ENCODE assay signal across 18 cellular contexts in genomic region chr12:39102474-39103209, GRCh38.
DNase-seq lines count a peak whose midpoint lies in the region; ATAC-seq and TF ChIP-seq lines count a peak whose summit lies in the region.
"Had no signal": no experiment of that assay in that cellular context is flagged by ENCODE, and none has a peak within 500 bp of the region (broad histone marks: within the 10 kb centered on the region; RNA-seq: fewer than 3 reads in every experiment).

No MANE protein-coding gene starts in this region.

- H3K36me3 Mint-ChIP-seq in activated T-helper 2 cell treated with anti-CD3 and anti-CD28 coated beads, Interferon-gamma antibody, Interleukin-2, Interleukin-4, amounts not matched to agents 10 μg/mL and 5 μg/mL and 100 μg/mL, durations not matched to agents 14 hours and 24 hours and 36 hours (ENCODE audit: low read depth), result no peaks in the 10 kb centered on the region
- H3K36me3 Mint-ChIP-seq: activated naive CD4-positive, alpha-beta T cell treated with anti-CD3 and anti-CD28 coated beads, Interleukin-2, amount 50 U/mL, for 24 hours; stimulated activated naive B cell treated with anti-CD40 and anti-IgM and Interleukin-4, amounts not matched to agents 10 μg/mL and 1 μg/mL and 100 μg/mL, for 72 hours; type B pancreatic cell had no signal

- ATAC-seq in left lobe of liver (peak; percentile 68), GM21737 (IDR thresholded peaks at IDR 0.05; ENCODE audit: unreplicated experiment) (no peak), GM19467 (IDR thresholded peaks at IDR 0.05; ENCODE audit: unreplicated experiment) (no peak), HG02610 (IDR thresholded peaks at IDR 0.05; ENCODE audit: unreplicated experiment) (no peak)

- no peaks in the 10 kb centered on the region for H3K9me3 Mint-ChIP-seq in activated T-helper 2 cell treated with anti-CD3 and anti-CD28 coated beads, Interferon-gamma antibody, Interleukin-2, Interleukin-4, amounts not matched to agents 10 μg/mL and 5 μg/mL and 100 μg/mL, durations not matched to agents 14 hours and 24 hours and 36 hours
- H3K9me3 Mint-ChIP-seq: activated naive CD4-positive, alpha-beta T cell treated with anti-CD3 and anti-CD28 coated beads, Interleukin-2, amount 50 U/mL, for 24 hours; stimulated activated naive B cell treated with anti-CD40 and anti-IgM and Interleukin-4, amounts not matched to agents 10 μg/mL and 1 μg/mL and 100 μg/mL, for 72 hours; T-helper 2 cell treated with Interferon-gamma antibody and Interleukin-4, amounts not matched to agents 5 μg/mL and 100 μg/mL, for 36 hours; type B pancreatic cell had no signal

- H3K4me3 Mint-ChIP-seq in activated T-helper 2 cell treated with anti-CD3 and anti-CD28 coated beads, Interferon-gamma antibody, Interleukin-2, Interleukin-4, amounts not matched to agents 10 μg/mL and 5 μg/mL and 100 μg/mL, durations not matched to agents 14 hours and 24 hours and 36 hours (ENCODE audit: low read depth), result no peak overlapping the region
- H3K4me3 Mint-ChIP-seq: activated naive CD4-positive, alpha-beta T cell treated with anti-CD3 and anti-CD28 coated beads, Interleukin-2, amount 50 U/mL, for 24 hours; endodermal cell; HFFc6; stimulated activated naive B cell treated with anti-CD40 and anti-IgM and Interleukin-4, amounts not matched to agents 10 μg/mL and 1 μg/mL and 100 μg/mL, for 72 hours; T-helper 2 cell treated with Interferon-gamma antibody and Interleukin-4, amounts not matched to agents 5 μg/mL and 100 μg/mL, for 36 hours; type B pancreatic cell had no signal

- DNase-seq in AG10803 (ENCODE audit: low read depth), result peak; percentile 56
- peak; percentile 43 for DNase-seq in M059J (ENCODE audit: low read depth)
- DNase-seq in cardiac fibroblast (ENCODE audit: low read depth in 2 of 2), result peak; percentile 21 to 69
- no peak for DNase-seq in left lobe of liver (ENCODE audit: low spot score)
- DNase-seq in activated T-helper 2 cell treated with anti-CD3 and anti-CD28 coated beads, Interferon-gamma antibody, Interleukin-2, Interleukin-4, amounts not matched to agents 10 μg/mL and 5 μg/mL and 100 μg/mL, durations not matched to agents 14 hours and 24 hours and 36 hours (ENCODE audit: low spot score), result no peak
- DNase-seq: activated CD4-positive, alpha-beta T cell treated with anti-CD3 and anti-CD28 coated beads for 1 hour; kidney; ovary had no signal

- H3K4me3 ChIP-seq in AG10803 (ENCODE audit: low read length) (no peak overlapping the region), cardiac fibroblast (replicated peaks in 1 of 2; ENCODE audit: low read depth in 2 of 2, low read length in 2 of 2) (no peak overlapping the region)
- H3K4me3 ChIP-seq: ovary, smooth muscle cell had no signal

- intact Hi-C loops in activated T-helper 2 cell treated with anti-CD3 and anti-CD28 coated beads, Interferon-gamma antibody, Interleukin-2, Interleukin-4, amounts not matched to agents 10 μg/mL and 5 μg/mL and 100 μg/mL, durations not matched to agents 14 hours and 24 hours and 36 hours (cut with micrococcal nuclease), result loop anchor here (1.0 to 10.0 kb wide), 4 partner anchors 181 to 774 kb away; no protein-coding TSS in a partner anchor

- peaks cover 1% of the 10 kb centered on the region for H3K27me3 Mint-ChIP-seq in activated T-helper 2 cell treated with anti-CD3 and anti-CD28 coated beads, Interferon-gamma antibody, Interleukin-2, Interleukin-4, amounts not matched to agents 10 μg/mL and 5 μg/mL and 100 μg/mL, durations not matched to agents 14 hours and 24 hours and 36 hours (ENCODE audit: low read depth)
- H3K27me3 Mint-ChIP-seq: activated naive CD4-positive, alpha-beta T cell treated with anti-CD3 and anti-CD28 coated beads, Interleukin-2, amount 50 U/mL, for 24 hours; stimulated activated naive B cell treated with anti-CD40 and anti-IgM and Interleukin-4, amounts not matched to agents 10 μg/mL and 1 μg/mL and 100 μg/mL, for 72 hours; type B pancreatic cell had no signal

- H3K27ac Mint-ChIP-seq in activated T-helper 2 cell treated with anti-CD3 and anti-CD28 coated beads, Interferon-gamma antibody, Interleukin-2, Interleukin-4, amounts not matched to agents 10 μg/mL and 5 μg/mL and 100 μg/mL, durations not matched to agents 14 hours and 24 hours and 36 hours, result no peak overlapping the region
- H3K27ac Mint-ChIP-seq: activated naive CD4-positive, alpha-beta T cell treated with anti-CD3 and anti-CD28 coated beads, Interleukin-2, amount 50 U/mL, for 24 hours; endodermal cell; HFFc6; stimulated activated naive B cell treated with anti-CD40 and anti-IgM and Interleukin-4, amounts not matched to agents 10 μg/mL and 1 μg/mL and 100 μg/mL, for 72 hours; T-helper 2 cell treated with Interferon-gamma antibody and Interleukin-4, amounts not matched to agents 5 μg/mL and 100 μg/mL, for 36 hours; type B pancreatic cell had no signal

- no peaks in the 10 kb centered on the region for H3K4me1 Mint-ChIP-seq in activated T-helper 2 cell treated with anti-CD3 and anti-CD28 coated beads, Interferon-gamma antibody, Interleukin-2, Interleukin-4, amounts not matched to agents 10 μg/mL and 5 μg/mL and 100 μg/mL, durations not matched to agents 14 hours and 24 hours and 36 hours (ENCODE audit: low read depth)
- H3K4me1 Mint-ChIP-seq: activated naive CD4-positive, alpha-beta T cell treated with anti-CD3 and anti-CD28 coated beads, Interleukin-2, amount 50 U/mL, for 24 hours; stimulated activated naive B cell treated with anti-CD40 and anti-IgM and Interleukin-4, amounts not matched to agents 10 μg/mL and 1 μg/mL and 100 μg/mL, for 72 hours had no signal

- no peak for TF ChIP-seq CTCF in AG10803 (conservative IDR thresholded peaks at IDR 0.05; ENCODE audit: low read length)
- no peak for TF ChIP-seq CTCF in cardiac fibroblast (IDR thresholded peaks at IDR 0.05; ENCODE audit: low read depth, low read length)

Comparison
In these comparisons a context has a peak if more than half of its experiments do, and no peak if none do; other contexts are left out.
1. DNase-seq: peak in AG10803 (single experiment), M059J (single experiment) and cardiac fibroblast (2 of 2); none in left lobe of liver (single experiment) and activated T-helper 2 cell treated with anti-CD3 and anti-CD28 coated beads, Interferon-gamma antibody, Interleukin-2, Interleukin-4, amounts not matched to agents 10 μg/mL and 5 μg/mL and 100 μg/mL, durations not matched to agents 14 hours and 24 hours and 36 hours (single experiment).